Comparison of ENCODE assay signal across 20 cellular contexts in the genomic region with DNA sequence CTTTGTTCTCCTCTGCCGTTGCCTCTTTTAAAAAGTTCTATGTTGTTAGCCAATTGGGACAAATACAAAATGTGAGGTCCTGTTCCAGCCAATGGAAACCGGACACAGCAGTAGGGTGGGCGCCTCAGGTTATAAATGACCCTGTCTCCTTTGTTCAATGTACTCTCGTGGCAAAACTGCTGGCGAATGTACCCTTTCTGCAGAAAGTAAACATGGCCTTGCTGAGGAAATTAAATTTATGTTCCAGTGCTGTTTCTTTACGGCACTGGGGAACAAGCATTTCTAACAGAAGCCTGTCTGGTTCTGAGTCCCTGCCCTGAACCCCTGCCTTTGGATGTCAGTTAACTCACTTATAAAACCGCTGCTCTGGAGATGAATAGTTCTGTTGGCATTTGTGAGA.
"Had no signal": no experiment of that assay in that cellular context is flagged by ENCODE, and none has a peak within 500 bp of the region (broad histone marks: within the 10 kb centered on the region; RNA-seq: fewer than 3 reads in every experiment).

No MANE protein-coding gene starts in this region.

- ATAC-seq: activated naive CD4-positive, alpha-beta T cell treated with anti-CD3 and anti-CD28 coated beads, Interleukin-2, amount 50 U/mL, for 72 hours; activated T-cell treated with anti-CD3 and anti-CD28 coated beads, Interleukin-2, amount 50 U/mL, for 72 hours had no signal

- H3K4me1 Mint-ChIP-seq: activated CD4-positive, alpha-beta T cell treated with anti-CD3 and anti-CD28 coated beads, Interleukin-2, amount 10 ng/mL, durations not matched to agents 7 days and 5 days had no signal

- H3K4me3 ChIP-seq: adrenal gland, lung, tibial nerve had no signal

- H3K27ac Mint-ChIP-seq: activated CD4-positive, alpha-beta T cell treated with anti-CD3 and anti-CD28 coated beads, Interleukin-2, amount 10 ng/mL, durations not matched to agents 7 days and 5 days; activated naive CD4-positive, alpha-beta T cell treated with anti-CD3 and anti-CD28 coated beads, Interleukin-2, amount 50 U/mL, for 72 hours; activated T-cell treated with anti-CD3 and anti-CD28 coated beads, Interleukin-2, amount 50 U/mL, for 72 hours; dendritic cell treated with granulocyte-macrophage colony-stimulating factor and Interleukin-4, amounts not matched to agents 40 ng/mL and 50 ng/mL, for 4 days had no signal

- H3K9me3 Mint-ChIP-seq: activated CD4-positive, alpha-beta T cell treated with anti-CD3 and anti-CD28 coated beads, Interleukin-2, amount 10 ng/mL, durations not matched to agents 7 days and 5 days; activated naive CD4-positive, alpha-beta T cell treated with anti-CD3 and anti-CD28 coated beads, Interleukin-2, amount 50 U/mL, for 72 hours; activated T-cell treated with anti-CD3 and anti-CD28 coated beads, Interleukin-2, amount 50 U/mL, for 72 hours; dendritic cell treated with granulocyte-macrophage colony-stimulating factor and Interleukin-4, amounts not matched to agents 40 ng/mL and 50 ng/mL, for 4 days had no signal

- H3K27me3 Mint-ChIP-seq: activated CD4-positive, alpha-beta T cell treated with anti-CD3 and anti-CD28 coated beads, Interleukin-2, amount 10 ng/mL, durations not matched to agents 7 days and 5 days; dendritic cell treated with granulocyte-macrophage colony-stimulating factor and Interleukin-4, amounts not matched to agents 40 ng/mL and 50 ng/mL, for 4 days had no signal

- H3K36me3 Mint-ChIP-seq: activated naive CD4-positive, alpha-beta T cell treated with anti-CD3 and anti-CD28 coated beads, Interleukin-2, amount 50 U/mL, for 72 hours had no signal

- DNase-seq: activated CD4-positive, alpha-beta T cell treated with anti-CD3 and anti-CD28 coated beads, Interleukin-2, amount 10 ng/mL, durations not matched to agents 7 days and 5 days; activated CD4-positive, CD25-positive, alpha-beta regulatory T cell; activated CD8-positive, alpha-beta memory T cell treated with anti-CD3 and anti-CD28 coated beads for 24 hours; activated CD8-positive, alpha-beta memory T cell treated with anti-CD3 and anti-CD28 coated beads, Interleukin-2, amount 50 U/mL, for 48 hours; activated gamma-delta T cell; activated T-cell treated with anti-CD3 and anti-CD28 coated beads, Interleukin-2, amount 50 U/mL, for 72 hours; adrenal gland; effector memory CD4-positive, alpha-beta T cell; foreskin fibroblast; hippocampal formation; midbrain; occipital lobe; stimulated activated CD4-positive, alpha-beta T cell treated with anti-CD3 and anti-CD28 coated beads, Interleukin-2, amount 100 ng/mL, for 24 hours; stimulated activated naive CD4-positive, alpha-beta T cell treated with Interleukin-2 at 50 U/mL for 16 hours; T-helper 1 cell; T-helper 9 cell had no signal

- H3K27ac ChIP-seq: adrenal gland, tibial nerve had no signal

- H3K27me3 ChIP-seq: adrenal gland, tibial nerve had no signal

- H3K9me3 ChIP-seq: adrenal gland, tibial nerve had no signal

- H3K4me3 Mint-ChIP-seq: activated CD4-positive, alpha-beta T cell treated with anti-CD3 and anti-CD28 coated beads, Interleukin-2, amount 10 ng/mL, durations not matched to agents 7 days and 5 days; activated T-cell treated with anti-CD3 and anti-CD28 coated beads, Interleukin-2, amount 50 U/mL, for 72 hours; dendritic cell treated with granulocyte-macrophage colony-stimulating factor and Interleukin-4, amounts not matched to agents 40 ng/mL and 50 ng/mL, for 4 days had no signal

- H3K36me3 ChIP-seq: adrenal gland, tibial nerve had no signal
